1 cellular context compared by ENCODE assay signal in the genomic region with DNA sequence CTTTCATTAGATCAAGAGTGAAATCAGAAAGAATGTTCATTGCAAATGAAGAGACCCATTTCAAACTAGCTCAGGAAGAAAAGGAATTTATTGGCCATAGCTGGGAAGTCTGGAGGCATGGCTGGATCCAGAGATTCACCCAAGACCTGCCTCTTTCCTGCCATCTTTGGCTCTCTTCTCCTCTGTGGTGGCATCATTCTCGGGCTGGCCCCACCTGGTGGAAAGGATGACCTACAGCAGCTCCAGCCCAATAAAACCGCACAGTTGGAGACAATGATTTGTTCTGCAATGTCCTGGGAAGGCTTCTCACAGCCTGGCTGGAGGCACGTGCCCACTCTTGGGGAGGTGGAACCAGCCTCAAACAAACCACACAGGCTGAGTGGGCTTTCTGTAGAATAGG.
TF ChIP-seq lines count a peak whose summit lies in the region.

No MANE protein-coding gene starts in this region.

TF ChIP-seq in GM23338, 12 proteins besides CTCF, POLR2A, EP300 and RAD21 (continued from another document):
- no peak for TF ChIP-seq STAT1 (IDR thresholded peaks at IDR 0.05; ENCODE audit: unreplicated experiment)
- TF ChIP-seq, protein P1, sequence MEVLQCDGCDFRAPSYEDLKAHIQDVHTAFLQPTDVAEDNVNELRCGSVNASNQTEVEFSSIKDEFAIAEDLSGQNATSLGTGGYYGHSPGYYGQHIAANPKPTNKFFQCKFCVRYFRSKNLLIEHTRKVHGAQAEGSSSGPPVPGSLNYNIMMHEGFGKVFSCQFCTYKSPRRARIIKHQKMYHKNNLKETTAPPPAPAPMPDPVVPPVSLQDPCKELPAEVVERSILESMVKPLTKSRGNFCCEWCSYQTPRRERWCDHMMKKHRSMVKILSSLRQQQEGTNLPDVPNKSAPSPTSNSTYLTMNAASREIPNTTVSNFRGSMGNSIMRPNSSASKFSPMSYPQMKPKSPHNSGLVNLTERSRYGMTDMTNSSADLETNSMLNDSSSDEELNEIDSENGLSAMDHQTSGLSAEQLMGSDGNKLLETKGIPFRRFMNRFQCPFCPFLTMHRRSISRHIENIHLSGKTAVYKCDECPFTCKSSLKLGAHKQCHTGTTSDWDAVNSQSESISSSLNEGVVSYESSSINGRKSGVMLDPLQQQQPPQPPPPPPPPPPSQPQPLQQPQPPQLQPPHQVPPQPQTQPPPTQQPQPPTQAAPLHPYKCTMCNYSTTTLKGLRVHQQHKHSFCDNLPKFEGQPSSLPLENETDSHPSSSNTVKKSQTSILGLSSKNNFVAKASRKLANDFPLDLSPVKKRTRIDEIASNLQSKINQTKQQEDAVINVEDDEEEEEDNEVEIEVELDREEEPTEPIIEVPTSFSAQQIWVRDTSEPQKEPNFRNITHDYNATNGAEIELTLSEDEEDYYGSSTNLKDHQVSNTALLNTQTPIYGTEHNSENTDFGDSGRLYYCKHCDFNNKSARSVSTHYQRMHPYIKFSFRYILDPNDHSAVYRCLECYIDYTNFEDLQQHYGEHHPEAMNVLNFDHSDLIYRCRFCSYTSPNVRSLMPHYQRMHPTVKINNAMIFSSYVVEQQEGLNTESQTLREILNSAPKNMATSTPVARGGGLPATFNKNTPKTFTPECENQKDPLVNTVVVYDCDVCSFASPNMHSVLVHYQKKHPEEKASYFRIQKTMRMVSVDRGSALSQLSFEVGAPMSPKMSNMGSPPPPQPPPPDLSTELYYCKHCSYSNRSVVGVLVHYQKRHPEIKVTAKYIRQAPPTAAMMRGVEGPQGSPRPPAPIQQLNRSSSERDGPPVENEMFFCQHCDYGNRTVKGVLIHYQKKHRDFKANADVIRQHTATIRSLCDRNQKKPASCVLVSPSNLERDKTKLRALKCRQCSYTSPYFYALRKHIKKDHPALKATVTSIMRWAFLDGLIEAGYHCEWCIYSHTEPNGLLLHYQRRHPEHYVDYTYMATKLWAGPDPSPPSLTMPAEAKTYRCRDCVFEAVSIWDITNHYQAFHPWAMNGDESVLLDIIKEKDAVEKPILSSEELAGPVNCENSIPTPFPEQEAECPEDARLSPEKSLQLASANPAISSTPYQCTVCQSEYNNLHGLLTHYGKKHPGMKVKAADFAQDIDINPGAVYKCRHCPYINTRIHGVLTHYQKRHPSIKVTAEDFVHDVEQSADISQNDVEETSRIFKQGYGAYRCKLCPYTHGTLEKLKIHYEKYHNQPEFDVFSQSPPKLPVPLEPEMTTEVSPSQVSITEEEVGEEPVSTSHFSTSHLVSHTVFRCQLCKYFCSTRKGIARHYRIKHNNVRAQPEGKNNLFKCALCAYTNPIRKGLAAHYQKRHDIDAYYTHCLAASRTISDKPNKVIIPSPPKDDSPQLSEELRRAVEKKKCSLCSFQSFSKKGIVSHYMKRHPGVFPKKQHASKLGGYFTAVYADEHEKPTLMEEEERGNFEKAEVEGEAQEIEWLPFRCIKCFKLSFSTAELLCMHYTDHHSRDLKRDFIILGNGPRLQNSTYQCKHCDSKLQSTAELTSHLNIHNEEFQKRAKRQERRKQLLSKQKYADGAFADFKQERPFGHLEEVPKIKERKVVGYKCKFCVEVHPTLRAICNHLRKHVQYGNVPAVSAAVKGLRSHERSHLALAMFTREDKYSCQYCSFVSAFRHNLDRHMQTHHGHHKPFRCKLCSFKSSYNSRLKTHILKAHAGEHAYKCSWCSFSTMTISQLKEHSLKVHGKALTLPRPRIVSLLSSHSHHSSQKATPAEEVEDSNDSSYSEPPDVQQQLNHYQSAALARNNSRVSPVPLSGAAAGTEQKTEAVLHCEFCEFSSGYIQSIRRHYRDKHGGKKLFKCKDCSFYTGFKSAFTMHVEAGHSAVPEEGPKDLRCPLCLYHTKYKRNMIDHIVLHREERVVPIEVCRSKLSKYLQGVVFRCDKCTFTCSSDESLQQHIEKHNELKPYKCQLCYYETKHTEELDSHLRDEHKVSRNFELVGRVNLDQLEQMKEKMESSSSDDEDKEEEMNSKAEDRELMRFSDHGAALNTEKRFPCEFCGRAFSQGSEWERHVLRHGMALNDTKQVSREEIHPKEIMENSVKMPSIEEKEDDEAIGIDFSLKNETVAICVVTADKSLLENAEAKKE (CRISPR knock-in tag; IDR thresholded peaks at IDR 0.05) = no peak
TF ChIP-seq in GM23338: peak in this region for 0.
